In the genomic region with DNA sequence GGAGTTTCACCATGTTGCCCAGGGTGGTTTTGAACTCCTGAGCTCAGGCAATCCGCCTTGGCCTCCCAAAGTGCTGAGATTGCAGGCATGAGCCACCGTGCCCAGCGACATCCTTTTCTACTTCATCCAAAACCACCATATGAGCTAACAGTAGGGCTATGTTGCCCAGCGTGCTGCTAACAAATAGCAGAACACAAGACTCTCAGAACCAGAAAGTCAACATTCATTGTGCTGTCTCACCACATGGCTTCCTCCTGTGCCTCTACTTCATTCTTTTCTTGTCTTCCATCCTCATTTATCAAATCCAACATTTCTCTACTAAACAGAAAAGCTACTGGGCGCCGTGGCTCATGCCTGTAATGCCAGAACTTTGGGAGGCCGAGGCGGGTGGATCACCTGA, we compare ENCODE assay signal across 27 cellular contexts.
"Had no signal": no experiment of that assay in that cellular context is flagged by ENCODE, and none has a peak within 500 bp of the region (broad histone marks: within the 10 kb centered on the region; RNA-seq: fewer than 3 reads in every experiment).

No MANE protein-coding gene starts in this region.

- H3K27me3 ChIP-seq: ascending aorta, ovary, upper lobe of left lung, vagina had no signal

- H3K4me1 ChIP-seq: ascending aorta had no signal

- H3K27me3 Mint-ChIP-seq: activated naive CD8-positive, alpha-beta T cell treated with anti-CD3 and anti-CD28 coated beads, Interleukin-2, amount 10 ng/mL, durations not matched to agents 7 days and 5 days; dendritic cell treated with granulocyte-macrophage colony-stimulating factor and Interleukin-4, amounts not matched to agents 40 ng/mL and 50 ng/mL, for 4 days; progenitor cell of endocrine pancreas; stimulated activated naive CD8-positive, alpha-beta T cell treated with anti-CD3 and anti-CD28 coated beads, Interleukin-15, Interleukin-2, amounts not matched to agents 100 ng/mL and 50 ng/mL, for 24 hours; T-helper 17 cell had no signal

- H3K9me3 Mint-ChIP-seq: activated naive CD4-positive, alpha-beta T cell treated with anti-CD3 and anti-CD28 coated beads, Interleukin-2, amount 10 ng/mL, durations not matched to agents 7 days and 5 days; activated naive CD8-positive, alpha-beta T cell treated with anti-CD3 and anti-CD28 coated beads, Interleukin-2, amount 10 ng/mL, durations not matched to agents 7 days and 5 days; dendritic cell treated with granulocyte-macrophage colony-stimulating factor and Interleukin-4, amounts not matched to agents 40 ng/mL and 50 ng/mL, for 4 days; nephron; stimulated activated naive CD8-positive, alpha-beta T cell treated with anti-CD3 and anti-CD28 coated beads, Interleukin-15, Interleukin-2, amounts not matched to agents 100 ng/mL and 50 ng/mL, for 24 hours had no signal

- H3K36me3 ChIP-seq: ovary, vagina had no signal

- H3K4me3 Mint-ChIP-seq: activated naive CD4-positive, alpha-beta T cell treated with anti-CD3 and anti-CD28 coated beads, Interleukin-2, amount 10 ng/mL, durations not matched to agents 7 days and 5 days; activated naive CD8-positive, alpha-beta T cell treated with anti-CD3 and anti-CD28 coated beads, Interleukin-2, amount 10 ng/mL, durations not matched to agents 7 days and 5 days; dendritic cell treated with granulocyte-macrophage colony-stimulating factor and Interleukin-4, amounts not matched to agents 40 ng/mL and 50 ng/mL, for 4 days; nephron; stimulated activated naive CD8-positive, alpha-beta T cell treated with anti-CD3 and anti-CD28 coated beads, Interleukin-15, Interleukin-2, amounts not matched to agents 100 ng/mL and 50 ng/mL, for 24 hours; T-helper 17 cell had no signal

- H3K27ac ChIP-seq: ascending aorta, epithelial cell of prostate, left ventricle myocardium inferior, ovary, skin epidermis, thoracic aorta, upper lobe of left lung, vagina, WERI-Rb-1 had no signal

- H3K4me3 ChIP-seq: ascending aorta, left ventricle myocardium inferior, lung, ovary, skin epidermis, thoracic aorta, upper lobe of left lung, vagina had no signal

- H3K27ac Mint-ChIP-seq: activated naive CD4-positive, alpha-beta T cell treated with anti-CD3 and anti-CD28 coated beads, Interleukin-2, amount 10 ng/mL, durations not matched to agents 7 days and 5 days; activated naive CD8-positive, alpha-beta T cell treated with anti-CD3 and anti-CD28 coated beads, Interleukin-2, amount 10 ng/mL, durations not matched to agents 7 days and 5 days; dendritic cell treated with granulocyte-macrophage colony-stimulating factor and Interleukin-4, amounts not matched to agents 40 ng/mL and 50 ng/mL, for 4 days; nephron; progenitor cell of endocrine pancreas; stimulated activated naive CD8-positive, alpha-beta T cell treated with anti-CD3 and anti-CD28 coated beads, Interleukin-15, Interleukin-2, amounts not matched to agents 100 ng/mL and 50 ng/mL, for 24 hours; T-helper 17 cell had no signal

- ATAC-seq: sciatic nerve, T-helper 17 cell had no signal

- DNase-seq: activated CD4-positive, alpha-beta T cell treated with anti-CD3 and anti-CD28 coated beads for 1 hour; activated CD4-positive, alpha-beta T cell treated with anti-CD3 and anti-CD28 coated beads, Interleukin-2, amount 50 U/mL, for 1 hour; activated effector memory CD4-positive, alpha-beta T cell treated with Interleukin-2 at 50 U/mL for 16 hours; activated naive CD4-positive, alpha-beta T cell treated with anti-CD3 and anti-CD28 coated beads, Interleukin-2, amount 10 ng/mL, durations not matched to agents 7 days and 5 days; activated naive CD8-positive, alpha-beta T cell treated with anti-CD3 and anti-CD28 coated beads, Interleukin-2, amount 10 ng/mL, durations not matched to agents 7 days and 5 days; activated T-cell treated with anti-CD3 and anti-CD28 coated beads for 4 hours; central memory CD4-positive, alpha-beta T cell; left ventricle myocardium inferior; mesendoderm; ovary; stimulated activated CD4-positive, alpha-beta T cell treated with anti-CD3 and anti-CD28 coated beads, Interleukin-12 subunit alpha, Interleukin-12 subunit beta, amount 100 ng/mL, for 4 hours; stimulated activated CD4-positive, alpha-beta T cell treated with anti-CD3 and anti-CD28 coated beads, Interleukin-4, amount 100 ng/mL, for 1 hour; T-helper 17 cell; T1000; upper lobe of left lung had no signal
